32 cellular contexts compared by ENCODE assay signal in the genomic region with DNA sequence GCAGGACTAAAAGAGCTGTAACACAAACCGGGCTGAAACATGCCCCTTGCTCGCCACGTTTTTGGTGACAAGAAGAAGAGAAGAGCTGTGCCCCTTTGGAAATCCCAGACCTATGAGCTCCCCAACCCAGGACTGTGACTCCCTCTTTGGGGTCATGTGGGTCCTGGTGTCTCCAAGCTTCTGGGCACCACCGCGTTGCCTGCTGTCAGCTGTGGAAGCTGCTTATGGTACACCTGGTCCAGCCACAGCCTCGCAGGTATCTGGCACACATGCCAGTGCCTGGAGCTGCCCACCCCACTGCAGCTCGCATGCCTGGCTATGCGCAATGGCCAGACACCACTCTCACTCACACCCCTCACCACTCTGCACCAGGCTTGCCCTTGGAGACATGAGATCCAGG.
"Had no signal": no experiment of that assay in that cellular context is flagged by ENCODE, and none has a peak within 500 bp of the region (broad histone marks: within the 10 kb centered on the region; RNA-seq: fewer than 3 reads in every experiment).

No MANE protein-coding gene starts in this region.

- H3K9me3 Mint-ChIP-seq: natural killer cell treated with Interleukin-12 subunit alpha and Interleukin-12 subunit beta and Interleukin-15 and Interleukin-18, amount 100 ng/mL, for 72 hours; neural crest cell; stimulated activated naive CD8-positive, alpha-beta T cell treated with anti-CD3 and anti-CD28 coated beads, Interleukin-15, amount 100 ng/mL, for 72 hours; type B pancreatic cell had no signal

- FAIRE-seq: small intestine had no signal

- H3K27ac Mint-ChIP-seq: naive B cell; naive thymus-derived CD8-positive, alpha-beta T cell; natural killer cell treated with Interleukin-12 subunit alpha and Interleukin-12 subunit beta and Interleukin-15 and Interleukin-18, amount 100 ng/mL, for 72 hours; nephron progenitor cell; progenitor cell of endocrine pancreas; stimulated activated memory B cell treated with anti-CD40 and anti-IgM and Interleukin-4, amounts not matched to agents 10 μg/mL and 1 μg/mL and 100 μg/mL, for 72 hours; stimulated activated naive CD8-positive, alpha-beta T cell treated with anti-CD3 and anti-CD28 coated beads, Interleukin-15, amount 100 ng/mL, for 72 hours; type B pancreatic cell had no signal

- H3K79me2 ChIP-seq: parathyroid adenoma had no signal

- H3K36me3 ChIP-seq: neutrophil, ovary, right lobe of liver, sigmoid colon, suprapubic skin, tibial artery, transverse colon, upper lobe of right lung, uterus had no signal

- DNase-seq: naive B cell; nephron progenitor cell; nucleus accumbens; ovary; posterior cingulate gyrus; psoas muscle; right cardiac atrium; right lobe of liver; sigmoid colon; small intestine; stimulated activated CD4-positive, alpha-beta T cell treated with anti-CD3 and anti-CD28 coated beads, Interleukin-15, amount 100 ng/mL, for 24 hours; stimulated activated CD4-positive, alpha-beta T cell treated with anti-CD3 and anti-CD28 coated beads, Interleukin-2, amount 100 ng/mL, for 24 hours; stimulated activated CD4-positive, alpha-beta T cell treated with anti-CD3 and anti-CD28 coated beads, Interleukin-2, amount 100 ng/mL, for 48 hours; stimulated activated CD4-positive, alpha-beta T cell treated with anti-CD3 and anti-CD28 coated beads, Interleukin-4, amount 100 ng/mL, for 24 hours; stimulated activated naive CD4-positive, alpha-beta T cell; stimulated activated naive CD8-positive, alpha-beta T cell treated with anti-CD3 and anti-CD28 coated beads, Interleukin-15, amount 100 ng/mL, for 72 hours; stimulated activated naive CD8-positive, alpha-beta T cell treated with anti-CD3 and anti-CD28 coated beads, Interleukin-15, Interleukin-2, amounts not matched to agents 100 U/mL and 50 U/mL, for 24 hours; substantia nigra; testis; tibial artery; transverse colon; upper lobe of right lung; uterus had no signal

- H3K9me3 ChIP-seq: neutrophil, ovary, psoas muscle, right lobe of liver, sigmoid colon, suprapubic skin, testis, transverse colon, upper lobe of right lung, uterus had no signal

- H3K9ac ChIP-seq: parathyroid adenoma had no signal

- H3K4me1 Mint-ChIP-seq: naive B cell; naive thymus-derived CD8-positive, alpha-beta T cell; stimulated activated memory B cell treated with anti-CD40 and anti-IgM and Interleukin-4, amounts not matched to agents 10 μg/mL and 1 μg/mL and 100 μg/mL, for 72 hours; stimulated activated naive CD8-positive, alpha-beta T cell treated with anti-CD3 and anti-CD28 coated beads, Interleukin-15, amount 100 ng/mL, for 72 hours had no signal

- H3K36me3 Mint-ChIP-seq: natural killer cell treated with Interleukin-12 subunit alpha and Interleukin-12 subunit beta and Interleukin-15 and Interleukin-18, amount 100 ng/mL, for 72 hours; stimulated activated memory B cell treated with anti-CD40 and anti-IgM and Interleukin-4, amounts not matched to agents 10 μg/mL and 1 μg/mL and 100 μg/mL, for 72 hours; type B pancreatic cell had no signal

- H3K27me3 ChIP-seq: neutrophil, ovary, right lobe of liver, testis, transverse colon, upper lobe of right lung, uterus had no signal

- H2AFZ ChIP-seq: parathyroid adenoma had no signal

- H3K27ac ChIP-seq: neutrophil, ovary, parathyroid adenoma, psoas muscle, right lobe of liver, sigmoid colon, suprapubic skin, testis, tibial artery, transverse colon, upper lobe of right lung, uterus had no signal

- ATAC-seq: naive thymus-derived CD8-positive, alpha-beta T cell; psoas muscle; right cardiac atrium; right lobe of liver; stimulated activated memory B cell treated with anti-CD40 and anti-IgM and Interleukin-4, amounts not matched to agents 10 μg/mL and 1 μg/mL and 100 μg/mL, for 72 hours; stimulated activated naive CD8-positive, alpha-beta T cell treated with anti-CD3 and anti-CD28 coated beads, Interleukin-15, amount 100 ng/mL, for 72 hours; stimulated activated naive CD8-positive, alpha-beta T cell treated with anti-CD3 and anti-CD28 coated beads, Interleukin-15, Interleukin-2, amounts not matched to agents 100 U/mL and 50 U/mL, for 24 hours; upper lobe of right lung had no signal

- H3K4me3 Mint-ChIP-seq: naive B cell; naive thymus-derived CD8-positive, alpha-beta T cell; natural killer cell treated with Interleukin-12 subunit alpha and Interleukin-12 subunit beta and Interleukin-15 and Interleukin-18, amount 100 ng/mL, for 72 hours; nephron progenitor cell; neural crest cell; stimulated activated memory B cell treated with anti-CD40 and anti-IgM and Interleukin-4, amounts not matched to agents 10 μg/mL and 1 μg/mL and 100 μg/mL, for 72 hours; stimulated activated naive CD8-positive, alpha-beta T cell treated with anti-CD3 and anti-CD28 coated beads, Interleukin-15, amount 100 ng/mL, for 72 hours; type B pancreatic cell had no signal

- H3K4me3 ChIP-seq: ovary, psoas muscle, right lobe of liver, sigmoid colon, suprapubic skin, testis, tibial artery, transverse colon, upper lobe of right lung, uterus had no signal

- H3K4me1 ChIP-seq: parathyroid adenoma, psoas muscle, right lobe of liver, sigmoid colon, suprapubic skin, testis, tibial artery, transverse colon, upper lobe of right lung, uterus had no signal
